ENCODE assay signal across 17 cellular contexts in the genomic region with DNA sequence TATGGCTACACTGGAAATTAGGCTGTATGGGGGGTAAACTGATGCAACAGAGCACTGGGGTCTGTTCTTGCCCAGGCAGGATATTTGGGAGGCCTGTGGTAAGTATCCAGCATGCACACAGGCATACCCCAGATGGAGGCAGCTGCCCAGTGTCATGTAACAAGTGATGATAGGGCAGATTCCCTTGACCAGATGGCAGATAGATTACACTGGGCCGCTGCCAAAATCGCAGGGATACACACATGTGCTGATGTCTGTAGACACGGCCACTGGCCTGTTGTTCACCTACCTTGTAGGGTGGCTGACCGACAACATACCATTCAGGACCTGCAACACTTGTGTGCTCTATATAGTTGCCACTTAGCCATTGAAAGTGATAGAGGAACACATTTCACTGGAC.
"Had no signal": no experiment of that assay in that cellular context is flagged by ENCODE, and none has a peak within 500 bp of the region (broad histone marks: within the 10 kb centered on the region; RNA-seq: fewer than 3 reads in every experiment).

No MANE protein-coding gene starts in this region.

- H3K4me3 ChIP-seq: breast epithelium, dorsolateral prefrontal cortex, gastroesophageal sphincter, right lobe of liver, transverse colon had no signal

- H3K4me1 ChIP-seq: breast epithelium, gastroesophageal sphincter, right lobe of liver, transverse colon had no signal

- H3K27me3 ChIP-seq: breast epithelium, dorsolateral prefrontal cortex, gastroesophageal sphincter, right lobe of liver, transverse colon had no signal

- H3K36me3 ChIP-seq: breast epithelium, gastroesophageal sphincter, right lobe of liver, transverse colon, WERI-Rb-1 had no signal

- H3K27ac ChIP-seq: breast epithelium, dorsolateral prefrontal cortex, gastroesophageal sphincter, right lobe of liver, transverse colon, WERI-Rb-1 had no signal

- DNase-seq: activated CD4-positive, alpha-beta T cell treated with anti-CD3 and anti-CD28 coated beads, Interleukin-2, amount 10 ng/mL, durations not matched to agents 7 days and 5 days; activated CD4-positive, CD25-positive, alpha-beta regulatory T cell treated with anti-CD3 and anti-CD28 coated beads, Interleukin-2, amount 50 U/mL, for 72 hours; activated naive CD4-positive, alpha-beta T cell; activated naive CD8-positive, alpha-beta T cell treated with anti-CD3 and anti-CD28 coated beads for 36 hours; activated T-cell treated with anti-CD3 and anti-CD28 coated beads, Interleukin-2, amount 50 U/mL, for 24 hours; dorsolateral prefrontal cortex; head of caudate nucleus; left cardiac atrium; nucleus accumbens; right lobe of liver; small intestine; stimulated activated CD4-positive, alpha-beta T cell treated with anti-CD3 and anti-CD28 coated beads, Interleukin-2, amount 100 ng/mL, for 24 hours; stimulated activated naive B cell treated with anti-CD40 and anti-IgM and Interleukin-4, amounts not matched to agents 10 μg/mL and 1 μg/mL and 100 μg/mL, for 72 hours; transverse colon; WERI-Rb-1 had no signal
